Comparison of ENCODE assay signal across 34 cellular contexts in genomic region chr5:159496773-159497172, GRCh38.
"Had no signal": no experiment of that assay in that cellular context is flagged by ENCODE, and none has a peak within 500 bp of the region (broad histone marks: within the 10 kb centered on the region; RNA-seq: fewer than 3 reads in every experiment).

No MANE protein-coding gene starts in this region.

- H3K36me3 ChIP-seq: adrenal gland, brain microvascular endothelial cell, breast epithelium had no signal

- H3K27ac ChIP-seq: adrenal gland, body of pancreas, brain microvascular endothelial cell, breast epithelium, VCaP had no signal

- H3K4me3 ChIP-seq: adrenal gland, body of pancreas, breast epithelium had no signal

- ATAC-seq: activated CD4-positive, alpha-beta T cell treated with anti-CD3 and anti-CD28 coated beads for 36 hours; activated CD4-positive, CD25-positive, alpha-beta regulatory T cell treated with anti-CD3 and anti-CD28 coated beads, Interleukin-2, amount 50 U/mL, for 24 hours; activated CD8-positive, alpha-beta memory T cell treated with anti-CD3 and anti-CD28 coated beads, Interleukin-2, amount 10 ng/mL, durations not matched to agents 7 days and 5 days; activated CD8-positive, alpha-beta T cell treated with anti-CD3 and anti-CD28 coated beads, Interleukin-2, amount 10 ng/mL, durations not matched to agents 7 days and 5 days; body of pancreas had no signal

- DNase-seq: activated CD4-positive, alpha-beta memory T cell treated with anti-CD3 and anti-CD28 coated beads, Interleukin-2, amount 10 ng/mL, durations not matched to agents 7 days and 5 days; activated CD4-positive, alpha-beta T cell treated with anti-CD3 and anti-CD28 coated beads for 1 hour; activated CD4-positive, alpha-beta T cell treated with anti-CD3 and anti-CD28 coated beads for 36 hours; activated CD4-positive, alpha-beta T cell treated with anti-CD3 and anti-CD28 coated beads for 48 hours; activated CD4-positive, alpha-beta T cell treated with anti-CD3 and anti-CD28 coated beads, Interleukin-2, amount 10 ng/mL, durations not matched to agents 7 days and 5 days; activated CD4-positive, alpha-beta T cell treated with anti-CD3 and anti-CD28 coated beads, Interleukin-2, amount 50 U/mL, for 48 hours; activated CD4-positive, CD25-positive, alpha-beta regulatory T cell; activated CD8-positive, alpha-beta memory T cell treated with anti-CD3 and anti-CD28 coated beads for 24 hours; activated CD8-positive, alpha-beta memory T cell treated with anti-CD3 and anti-CD28 coated beads, Interleukin-2, amount 10 ng/mL, durations not matched to agents 7 days and 5 days; activated CD8-positive, alpha-beta memory T cell treated with anti-CD3 and anti-CD28 coated beads, Interleukin-2, amount 50 U/mL, for 48 hours; activated CD8-positive, alpha-beta T cell treated with anti-CD3 and anti-CD28 coated beads, Interleukin-2, amount 10 ng/mL, durations not matched to agents 7 days and 5 days; activated effector memory CD4-positive, alpha-beta T cell treated with Interleukin-2 at 50 U/mL for 16 hours; activated gamma-delta T cell; activated naive CD4-positive, alpha-beta T cell treated with anti-CD3 and anti-CD28 coated beads, Interleukin-2, amount 10 ng/mL, durations not matched to agents 7 days and 5 days; activated naive CD4-positive, alpha-beta T cell treated with Interleukin-2 at 50 U/mL for 16 hours; activated T-cell treated with anti-CD3 and anti-CD28 coated beads, Interleukin-2, amount 50 U/mL, for 24 hours; activated T-cell treated with anti-CD3 and anti-CD28 coated beads, Interleukin-2, amount 50 U/mL, for 48 hours; adrenal gland; amniotic stem cell; aorta; body of pancreas; central memory CD4-positive, alpha-beta T cell; T-helper 1 cell; T-helper 2 cell; T-helper 9 cell had no signal

- H3K9me3 Mint-ChIP-seq: activated CD4-positive, alpha-beta T cell treated with anti-CD3 and anti-CD28 coated beads, Interleukin-2, amount 10 ng/mL, durations not matched to agents 7 days and 5 days; activated naive CD4-positive, alpha-beta T cell treated with anti-CD3 and anti-CD28 coated beads, Interleukin-2, amount 50 U/mL, for 24 hours; activated T-helper 2 cell treated with anti-CD3 and anti-CD28 coated beads, Interferon-gamma antibody, Interleukin-2, Interleukin-4, amounts not matched to agents 10 μg/mL and 5 μg/mL and 100 μg/mL, durations not matched to agents 14 hours and 24 hours and 36 hours; T-helper 2 cell treated with Interferon-gamma antibody and Interleukin-4, amounts not matched to agents 5 μg/mL and 100 μg/mL, for 36 hours had no signal

- H3K4me1 ChIP-seq: adrenal gland, body of pancreas, breast epithelium had no signal

- H3K4me3 Mint-ChIP-seq: activated CD4-positive, alpha-beta memory T cell treated with anti-CD3 and anti-CD28 coated beads, Interleukin-2, amount 10 ng/mL, durations not matched to agents 7 days and 5 days; activated CD4-positive, alpha-beta T cell treated with anti-CD3 and anti-CD28 coated beads for 36 hours; activated CD4-positive, alpha-beta T cell treated with anti-CD3 and anti-CD28 coated beads, Interleukin-2, amount 10 ng/mL, durations not matched to agents 7 days and 5 days; activated CD8-positive, alpha-beta memory T cell treated with anti-CD3 and anti-CD28 coated beads, Interleukin-2, amount 10 ng/mL, durations not matched to agents 7 days and 5 days; activated CD8-positive, alpha-beta T cell treated with anti-CD3 and anti-CD28 coated beads, Interleukin-2, amount 10 ng/mL, durations not matched to agents 7 days and 5 days; activated naive CD4-positive, alpha-beta T cell treated with anti-CD3 and anti-CD28 coated beads, Interleukin-2, amount 10 ng/mL, durations not matched to agents 7 days and 5 days; activated naive CD4-positive, alpha-beta T cell treated with anti-CD3 and anti-CD28 coated beads, Interleukin-2, amount 50 U/mL, for 24 hours; activated naive CD8-positive, alpha-beta T cell; activated T-cell treated with anti-CD3 and anti-CD28 coated beads, Interleukin-2, amount 50 U/mL, for 24 hours; T-helper 1 cell treated with Interleukin-12 subunit alpha and Interleukin-12 subunit beta and Interleukin-4 antibody, amounts not matched to agents 30 μg/mL and 1 μg/mL, for 36 hours; T-helper 2 cell treated with Interferon-gamma antibody and Interleukin-4, amounts not matched to agents 5 μg/mL and 100 μg/mL, for 36 hours had no signal

- H3K27me3 ChIP-seq: adrenal gland, body of pancreas, brain microvascular endothelial cell, breast epithelium had no signal

- H3K36me3 Mint-ChIP-seq: activated CD8-positive, alpha-beta memory T cell treated with anti-CD3 and anti-CD28 coated beads, Interleukin-2, amount 10 ng/mL, durations not matched to agents 7 days and 5 days; activated naive CD4-positive, alpha-beta T cell treated with anti-CD3 and anti-CD28 coated beads, Interleukin-2, amount 10 ng/mL, durations not matched to agents 7 days and 5 days; activated naive CD4-positive, alpha-beta T cell treated with anti-CD3 and anti-CD28 coated beads, Interleukin-2, amount 50 U/mL, for 24 hours had no signal

- H3K9me3 ChIP-seq: adrenal gland, body of pancreas, breast epithelium had no signal

- H3K27ac Mint-ChIP-seq: activated CD4-positive, alpha-beta memory T cell treated with anti-CD3 and anti-CD28 coated beads, Interleukin-2, amount 10 ng/mL, durations not matched to agents 7 days and 5 days; activated CD4-positive, alpha-beta T cell treated with anti-CD3 and anti-CD28 coated beads for 36 hours; activated CD4-positive, alpha-beta T cell treated with anti-CD3 and anti-CD28 coated beads, Interleukin-2, amount 10 ng/mL, durations not matched to agents 7 days and 5 days; activated CD8-positive, alpha-beta memory T cell treated with anti-CD3 and anti-CD28 coated beads, Interleukin-2, amount 10 ng/mL, durations not matched to agents 7 days and 5 days; activated CD8-positive, alpha-beta T cell treated with anti-CD3 and anti-CD28 coated beads, Interleukin-2, amount 10 ng/mL, durations not matched to agents 7 days and 5 days; activated naive CD4-positive, alpha-beta T cell treated with anti-CD3 and anti-CD28 coated beads, Interleukin-2, amount 10 ng/mL, durations not matched to agents 7 days and 5 days; activated naive CD4-positive, alpha-beta T cell treated with anti-CD3 and anti-CD28 coated beads, Interleukin-2, amount 50 U/mL, for 24 hours; activated naive CD8-positive, alpha-beta T cell; activated T-cell treated with anti-CD3 and anti-CD28 coated beads, Interleukin-2, amount 50 U/mL, for 24 hours; activated T-helper 2 cell treated with anti-CD3 and anti-CD28 coated beads, Interferon-gamma antibody, Interleukin-2, Interleukin-4, amounts not matched to agents 10 μg/mL and 5 μg/mL and 100 μg/mL, durations not matched to agents 14 hours and 24 hours and 36 hours; T-helper 1 cell treated with Interleukin-12 subunit alpha and Interleukin-12 subunit beta and Interleukin-4 antibody, amounts not matched to agents 30 μg/mL and 1 μg/mL, for 36 hours; T-helper 2 cell treated with Interferon-gamma antibody and Interleukin-4, amounts not matched to agents 5 μg/mL and 100 μg/mL, for 36 hours had no signal

- H3K4me1 Mint-ChIP-seq: activated CD4-positive, alpha-beta memory T cell treated with anti-CD3 and anti-CD28 coated beads, Interleukin-2, amount 10 ng/mL, durations not matched to agents 7 days and 5 days; activated CD4-positive, alpha-beta T cell treated with anti-CD3 and anti-CD28 coated beads for 36 hours; activated CD4-positive, alpha-beta T cell treated with anti-CD3 and anti-CD28 coated beads, Interleukin-2, amount 10 ng/mL, durations not matched to agents 7 days and 5 days; activated CD8-positive, alpha-beta memory T cell treated with anti-CD3 and anti-CD28 coated beads, Interleukin-2, amount 10 ng/mL, durations not matched to agents 7 days and 5 days; activated naive CD4-positive, alpha-beta T cell treated with anti-CD3 and anti-CD28 coated beads, Interleukin-2, amount 10 ng/mL, durations not matched to agents 7 days and 5 days; activated naive CD4-positive, alpha-beta T cell treated with anti-CD3 and anti-CD28 coated beads, Interleukin-2, amount 50 U/mL, for 24 hours had no signal
